10 cellular contexts compared by ENCODE assay signal in genomic region chr15:55253580-55253979, GRCh38. TPM values are rescaled to one million over a fixed set of nuclear protein-coding genes. Genes with fewer than 3 reads are reported as not detected.
DNase-seq lines count a peak whose midpoint lies in the region; ATAC-seq, FAIRE-seq and TF ChIP-seq lines count a peak whose summit lies in the region.
"Had no signal": no experiment of that assay in that cellular context is flagged by ENCODE, and none has a peak within 500 bp of the region (broad histone marks: within the 10 kb centered on the region; RNA-seq: fewer than 3 reads in every experiment).

No MANE protein-coding gene starts in this region.

- H2AFZ ChIP-seq in PC-9: no peak overlapping the region
- H2AFZ ChIP-seq in HepG2 (ENCODE audit: low read length): no peak overlapping the region

- H3K9me3 Mint-ChIP-seq in effector memory CD8-positive, alpha-beta T cell: no peaks in the 10 kb centered on the region

- H3K4me1 ChIP-seq in PC-9 (replicated peaks; ENCODE audit: insufficient read depth) (no peaks in the 10 kb centered on the region; the same call in 1 of the 2 replicates), HepG2 (ENCODE audit: insufficient read depth, low read length) (peaks cover 38% of the 10 kb centered on the region)
- H3K4me1 ChIP-seq: right atrium auricular region had no signal

- H3K9me3 ChIP-seq in PC-9 (ENCODE audit: insufficient read depth, low read depth): no peaks in the 10 kb centered on the region
- H3K9me3 ChIP-seq in HepG2 (ENCODE audit: low read length): no peaks in the 10 kb centered on the region
- H3K9me3 ChIP-seq: right atrium auricular region had no signal

- TF ChIP-seq CTCF in PC-9 (conservative IDR thresholded peaks at IDR 0.05): no peak
- TF ChIP-seq CTCF in retinal pigment epithelial cell (conservative IDR thresholded peaks at IDR 0.05; ENCODE audit: low read depth, low read length): no peak
- TF ChIP-seq CTCF in HepG2 (CRISPR knock-in tag; IDR thresholded peaks at IDR 0.05): no peak

- 0 out of 2 replicates have a peak, but pooled peaks cover 4% of the 10 kb centered on the region for H3F3A ChIP-seq in PC-9 (ENCODE audit: insufficient read depth, low read depth)

- 69% methylated on average over 3 of the region's 3 CpGs for whole genome bisulfite sequencing in HepG2 (ENCODE audit: low lambda C conversion rate)

- peaks cover 15% of the 10 kb centered on the region for H3K36me3 Mint-ChIP-seq in effector memory CD8-positive, alpha-beta T cell (ENCODE audit: insufficient read depth)

- ATAC-seq in effector memory CD8-positive, alpha-beta T cell (replicated peaks): no peak
- ATAC-seq in HepG2 (no peak), HG03520 (IDR thresholded peaks at IDR 0.05; ENCODE audit: unreplicated experiment) (no peak), GM21825 (IDR thresholded peaks at IDR 0.05; ENCODE audit: unreplicated experiment) (no peak)

- H3K9ac ChIP-seq in HepG2 (ENCODE audit: insufficient read depth, low read depth, low read length): no peak overlapping the region

- in situ Hi-C loops in HepG2 (cut with HindIII; ENCODE audit: extremely low pct_ligation_motif_present, low pct_unique_long_range_greater_than_20kb): no loop called here

- H3K4me1 Mint-ChIP-seq in effector memory CD8-positive, alpha-beta T cell (ENCODE audit: low read depth in 2 of 2): peaks cover 69 to 75% of the 10 kb centered on the region in 2 donors

- peak overlapping the region; percentile 7 to 51 for H3K4me3 Mint-ChIP-seq in effector memory CD8-positive, alpha-beta T cell

- H3K27ac ChIP-seq in PC-9 (peak overlapping the region; percentile 37; the same call in 1 of the 2 replicates), HepG2 (ENCODE audit: extremely low read length, insufficient read depth, low read length) (no peak overlapping the region)
- H3K27ac ChIP-seq: right atrium auricular region had no signal

- H3K27ac Mint-ChIP-seq in effector memory CD8-positive, alpha-beta T cell: peak overlapping the region; percentile 23 to 94

- no peak overlapping the region for H3K4me2 ChIP-seq in PC-9
- H3K4me2 ChIP-seq in HepG2 (ENCODE audit: low read depth, low read length): no peak overlapping the region

- H4K20me1 ChIP-seq in PC-9 (ENCODE audit: insufficient read depth): no peaks in the 10 kb centered on the region
- no peaks in the 10 kb centered on the region for H4K20me1 ChIP-seq in HepG2 (ENCODE audit: insufficient read depth, low read length)

- H3K79me2 ChIP-seq in PC-9 (ENCODE audit: low read depth) (no peaks in the 10 kb centered on the region), HepG2 (ENCODE audit: insufficient read depth, low read length) (no peaks in the 10 kb centered on the region)

- H3K27me3 ChIP-seq in PC-9 (ENCODE audit: insufficient read depth, low read depth): no peaks in the 10 kb centered on the region
- H3K27me3 ChIP-seq in HepG2 (ENCODE audit: control insufficient read depth in 1 of 2, insufficient read depth in 2 of 2, low read length in 2 of 2): no peaks in the 10 kb centered on the region
- H3K27me3 ChIP-seq: right atrium auricular region had no signal

- no peaks in the 10 kb centered on the region for H3K36me3 ChIP-seq in PC-9 (ENCODE audit: low read depth)
- H3K36me3 ChIP-seq in HepG2 (replicated peaks in 1 of 2; ENCODE audit: control insufficient read depth in 1 of 2, insufficient read depth in 2 of 2, low read length in 2 of 2): no peaks in the 10 kb centered on the region
- H3K36me3 ChIP-seq: right atrium auricular region had no signal

- H3K27me3 Mint-ChIP-seq in effector memory CD8-positive, alpha-beta T cell: no peaks in the 10 kb centered on the region

- CTCF ChIA-PET in PC-9 (lab: Charles Lee): no interaction called here
- CTCF ChIA-PET in HepG2 (lab: Yijun Ruan, JAX; ENCODE audit: low intra/inter-chr PET ratio, low total read pairs): no interaction called here

- DNase-seq in EL (peak; percentile 4), PC-9 (peak in 1 of 2 experiments; percentile 37), retinal pigment epithelial cell (ENCODE audit: low read depth) (peak; percentile 70), HepG2 (ENCODE audit: low spot score) (no peak), mucosa of gallbladder (ENCODE audit: low spot score) (no peak)
- no peak for DNase-seq in effector memory CD8-positive, alpha-beta T cell
- DNase-seq: anterior cingulate cortex had no signal

- intact Hi-C loops in PC-9 (cut with micrococcal nuclease; ENCODE audit: unreplicated experiment) (no loop called here), HepG2 (cut with micrococcal nuclease; ENCODE audit: unreplicated experiment) (no loop called here)

- no peak for TF ChIP-seq RAD21 in HepG2 (CRISPR knock-in tag; IDR thresholded peaks at IDR 0.05)

- no peak for FAIRE-seq in HepG2 (lab: Jason Lieb, UNC)

- TF ChIP-seq POLR2A in HepG2 (IDR thresholded peaks at IDR 0.05; ENCODE audit: insufficient read depth in 1 of 2, low read depth in 2 of 2, low read length in 2 of 2): no peak

- H3K9me2 ChIP-seq in PC-9 (ENCODE audit: insufficient read depth): no peaks in the 10 kb centered on the region

- POLR2A ChIA-PET in PC-9 (lab: Charles Lee; ENCODE audit: unreplicated experiment): no interaction called here
- POLR2A ChIA-PET in HepG2 (lab: Yijun Ruan, JAX): interaction anchor here (0.6 kb wide), 1 partner anchor 32 kb away, joined by 3 read pairs; no protein-coding TSS in a partner anchor

- H3K4me3 ChIP-seq in PC-9 (no peak overlapping the region), retinal pigment epithelial cell (ENCODE audit: low read length) (no peak overlapping the region), HepG2 (replicated peaks in 1 of 3; ENCODE audit: insufficient read depth in 1 of 3, low read depth in 2 of 3, low read length in 3 of 3) (no peak overlapping the region)
- H3K4me3 ChIP-seq: right atrium auricular region had no signal

- TF ChIP-seq EP300 in HepG2 (IDR thresholded peaks at IDR 0.05; ENCODE audit: low read depth in 2 of 2, low read length in 2 of 2) (no peak), HepG2 (CRISPR knock-in tag; IDR thresholded peaks at IDR 0.05; ENCODE audit: borderline replicate concordance) (no peak)

- no TSS peak for BruUV-seq in PC-9 (replicated peaks; lab: Mats Ljungman, UMichigan)
- BruUV-seq in HepG2 (replicated peaks; lab: Mats Ljungman, UMichigan): no TSS peak

TF ChIP-seq in HepG2, 621 proteins besides CTCF, POLR2A, EP300 and RAD21 (continues in another document):
- TF ChIP-seq ZNF17 (CRISPR knock-in tag; IDR thresholded peaks at IDR 0.05): no peak

RNA-seq across cellular contexts. Expression of gene RAB27A, which starts 36.0 kb away (rescaled TPM):
- total RNA-seq in PC-9 (2021) (11.3 and 12.3 TPM in 2 replicates), HepG2 (2016; rRNA removed; fragmentation: Illumina TruSeq; extraction: Trizol) (3.4 and 5.8 TPM in 2 replicates), mucosa of gallbladder (12.8 TPM)
- 10.6 and 11.9 TPM in 2 replicates for total RNA-seq in HepG2 (2016; cell fraction: cytosol; rRNA removed; fragmentation: Illumina TruSeq; extraction: Trizol; ENCODE audit: low read depth)
- total RNA-seq in HepG2 (2016; cell fraction: insoluble cytoplasmic fraction; rRNA removed; fragmentation: Illumina TruSeq; extraction: Trizol): 4.0 and 6.0 TPM in 2 replicates
- total RNA-seq in HepG2 (2016; cell fraction: membrane; rRNA removed; fragmentation: Illumina TruSeq; extraction: Trizol): 4.3 and 5.3 TPM in 2 replicates
- total RNA-seq in HepG2 (2016; cell fraction: nucleus; rRNA removed; fragmentation: Illumina TruSeq; extraction: Trizol): 2.1 and 5.3 TPM in 2 replicates
- 6.0 and 8.1 TPM in 2 replicates for polyA plus RNA-seq in HepG2 (2011; rRNA removed)
- 4.0 and 7.4 TPM in 2 replicates for polyA plus RNA-seq in HepG2 (2011; cell fraction: cytosol; rRNA removed)
- polyA plus RNA-seq in HepG2 (2011; cell fraction: nucleus; rRNA removed): 2.2 and 3.0 TPM in 2 replicates
- polyA plus RNA-seq in HepG2 (2012): 5.9 and 6.5 TPM in 2 replicates
- polyA plus RNA-seq in HepG2 (2016; cell fraction: cytosol; fragmentation: Illumina TruSeq; extraction: Trizol; ENCODE audit: low read depth): 3.2 and 5.3 TPM in 2 replicates
- 18.4 and 18.6 TPM in 2 replicates for polyA plus RNA-seq in HepG2 (2016; cell fraction: insoluble cytoplasmic fraction; fragmentation: Illumina TruSeq; extraction: Trizol; ENCODE audit: low read depth)
- polyA plus RNA-seq in HepG2 (2016; cell fraction: membrane; fragmentation: Illumina TruSeq; extraction: Trizol; ENCODE audit: low read depth): 6.3 and 6.6 TPM in 2 replicates
- 9.7 and 9.9 TPM in 2 replicates for polyA plus RNA-seq in HepG2 (2016; cell fraction: nucleus; fragmentation: Illumina TruSeq; extraction: Trizol; ENCODE audit: insufficient read depth, low read depth)
- polyA minus RNA-seq in HepG2 (2011; rRNA and poly(A)+ RNA removed; ENCODE audit: low replicate concordance): 2.0 and 8.1 TPM in 2 replicates
- 3.1 and 6.7 TPM in 2 replicates for polyA minus RNA-seq in HepG2 (2011; cell fraction: cytosol; rRNA and poly(A)+ RNA removed)
- polyA minus RNA-seq in HepG2 (2011; cell fraction: nucleus; rRNA and poly(A)+ RNA removed): 6.2 and 7.3 TPM in 2 replicates

RNA-seq across cellular contexts. Expression of gene RSL24D1, which starts 56.8 kb away (rescaled TPM):
- 87.0 and 91.7 TPM in 2 replicates for total RNA-seq in PC-9 (2021)
- 100.0 and 153 TPM in 2 replicates for total RNA-seq in HepG2 (2016; rRNA removed; fragmentation: Illumina TruSeq; extraction: Trizol)
- total RNA-seq in HepG2 (2016; cell fraction: cytosol; rRNA removed; fragmentation: Illumina TruSeq; extraction: Trizol; ENCODE audit: low read depth): 44.2 and 54.5 TPM in 2 replicates
- 100 and 163 TPM in 2 replicates for total RNA-seq in HepG2 (2016; cell fraction: insoluble cytoplasmic fraction; rRNA removed; fragmentation: Illumina TruSeq; extraction: Trizol)
- 83.0 and 101 TPM in 2 replicates for total RNA-seq in HepG2 (2016; cell fraction: membrane; rRNA removed; fragmentation: Illumina TruSeq; extraction: Trizol)
- 54.6 and 54.9 TPM in 2 replicates for total RNA-seq in HepG2 (2016; cell fraction: nucleus; rRNA removed; fragmentation: Illumina TruSeq; extraction: Trizol)
- polyA plus RNA-seq in HepG2 (2011; rRNA removed): 43.0 and 58.8 TPM in 2 replicates
- 19.6 and 32.8 TPM in 2 replicates for polyA plus RNA-seq in HepG2 (2011; cell fraction: cytosol; rRNA removed)
- polyA plus RNA-seq in HepG2 (2011; cell fraction: nucleus; rRNA removed): 7.7 and 13.5 TPM in 2 replicates
- 125 and 131 TPM in 2 replicates for polyA plus RNA-seq in HepG2 (2012)
- 43.0 and 46.1 TPM in 2 replicates for polyA plus RNA-seq in HepG2 (2016; cell fraction: cytosol; fragmentation: Illumina TruSeq; extraction: Trizol; ENCODE audit: low read depth)
- 151 and 165 TPM in 2 replicates for polyA plus RNA-seq in HepG2 (2016; cell fraction: insoluble cytoplasmic fraction; fragmentation: Illumina TruSeq; extraction: Trizol; ENCODE audit: low read depth)
- polyA plus RNA-seq in HepG2 (2016; cell fraction: membrane; fragmentation: Illumina TruSeq; extraction: Trizol; ENCODE audit: low read depth): 70.7 and 77.2 TPM in 2 replicates
- 62.7 and 62.9 TPM in 2 replicates for polyA plus RNA-seq in HepG2 (2016; cell fraction: nucleus; fragmentation: Illumina TruSeq; extraction: Trizol; ENCODE audit: insufficient read depth, low read depth)
- 9.3 and 18.4 TPM in 2 replicates for polyA minus RNA-seq in HepG2 (2011; rRNA and poly(A)+ RNA removed; ENCODE audit: low replicate concordance)
- polyA minus RNA-seq in HepG2 (2011; cell fraction: cytosol; rRNA and poly(A)+ RNA removed): 26.4 and 32.4 TPM in 2 replicates
- polyA minus RNA-seq in HepG2 (2011; cell fraction: nucleus; rRNA and poly(A)+ RNA removed): 63.2 and 70.6 TPM in 2 replicates
- total RNA-seq in mucosa of gallbladder: 50.1 TPM

Comparison
In these comparisons a context has a peak if more than half of its experiments do, and no peak if none do; other contexts are left out.
1. DNase-seq: peak in EL (single experiment) and retinal pigment epithelial cell (single experiment); none in effector memory CD8-positive, alpha-beta T cell (0 of 3), HepG2 (single experiment) and mucosa of gallbladder (single experiment).